Comparison of ENCODE assay signal across 18 cellular contexts in genomic region chr9:18493361-18494015, GRCh38. TPM values are rescaled to one million over a fixed set of nuclear protein-coding genes. Genes with fewer than 3 reads are reported as not detected.
DNase-seq lines count a peak whose midpoint lies in the region; ATAC-seq and TF ChIP-seq lines count a peak whose summit lies in the region.
"Had no signal": no experiment of that assay in that cellular context is flagged by ENCODE, and none has a peak within 500 bp of the region (broad histone marks: within the 10 kb centered on the region; RNA-seq: fewer than 3 reads in every experiment).

No MANE protein-coding gene starts in this region.

- no peaks in the 10 kb centered on the region for H3K27me3 ChIP-seq in tibial artery
- no peaks in the 10 kb centered on the region for H3K27me3 ChIP-seq in mesendoderm (ENCODE audit: insufficient read depth, low read length, poor library complexity)
- H3K27me3 ChIP-seq: upper lobe of left lung had no signal

- H3K36me3 Mint-ChIP-seq in activated naive CD4-positive, alpha-beta T cell treated with anti-CD3 and anti-CD28 coated beads, Interleukin-2, amount 50 U/mL, for 72 hours: no peaks in the 10 kb centered on the region

- H3K27ac Mint-ChIP-seq in activated naive CD4-positive, alpha-beta T cell treated with anti-CD3 and anti-CD28 coated beads, Interleukin-2, amount 50 U/mL, for 72 hours: no peak overlapping the region

- no peak overlapping the region for H4K5ac ChIP-seq in mesendoderm (ENCODE audit: low read length)

- H3K36me3 ChIP-seq in tibial artery: no peaks in the 10 kb centered on the region
- no peaks in the 10 kb centered on the region for H3K36me3 ChIP-seq in mesendoderm (ENCODE audit: control insufficient read depth, insufficient read depth, low read length)
- H3K36me3 ChIP-seq: upper lobe of left lung had no signal

- H3K23ac ChIP-seq in mesendoderm (ENCODE audit: low read length): no peak overlapping the region

- H2BK5ac ChIP-seq in mesendoderm (ENCODE audit: low read length): no peak overlapping the region

- no peaks in the 10 kb centered on the region for H3K9me3 ChIP-seq in tibial artery
- H3K9me3 ChIP-seq: Caco-2, upper lobe of left lung had no signal

- no CpG with 5 or more reads among the region's 3 CpGs for WGBS in mesendoderm (ENCODE audit: extremely low coverage, insufficient coverage, low lambda C conversion rate)

- H2AK5ac ChIP-seq in mesendoderm (ENCODE audit: low read length): no peak overlapping the region

- no peak overlapping the region for H2BK15ac ChIP-seq in mesendoderm (replicated peaks; ENCODE audit: low read depth)

- no peak for TF ChIP-seq CTCF in tibial artery (IDR thresholded peaks at IDR 0.05)

- DNase-seq in NCI-H748 (lab: John Stamatoyannopoulos, UW; ENCODE audit: unreplicated experiment): peak; percentile 20
- DNase-seq in NCI-H748 treated with DMSO at 0.1 percent for 48 hours (lab: John Stamatoyannopoulos, UW): no peak
- peak; percentile 57 for DNase-seq in fibroblast of peridontal ligament (ENCODE audit: extremely low read depth)
- DNase-seq in tibial artery: no peak
- no peak for DNase-seq in activated naive CD4-positive, alpha-beta T cell treated with anti-CD3 and anti-CD28 coated beads, Interleukin-2, amount 50 U/mL, for 72 hours (ENCODE audit: low spot score in 2 of 2)
- DNase-seq in NCI-H2196 (lab: John Stamatoyannopoulos, UW; ENCODE audit: unreplicated experiment): no peak
- DNase-seq in mesendoderm: no peak
- DNase-seq: ACHN; activated naive CD4-positive, alpha-beta T cell treated with anti-CD3 and anti-CD28 coated beads, Interleukin-2, amount 50 U/mL, for 16 hours; Caco-2; erythroblast; MM.1S; NCI-H526; occipital lobe; stimulated activated CD4-positive, alpha-beta T cell treated with anti-CD3 and anti-CD28 coated beads, Interleukin-15, amount 100 ng/mL, for 24 hours; upper lobe of left lung had no signal

- no peak overlapping the region for H3K18ac ChIP-seq in mesendoderm (ENCODE audit: low read length)

- no peak overlapping the region for H3K4ac ChIP-seq in mesendoderm (ENCODE audit: low read depth, low read length)

- H3K4me2 ChIP-seq in mesendoderm (ENCODE audit: low read length): no peak overlapping the region

- H3K79me2 ChIP-seq in mesendoderm (ENCODE audit: control insufficient read depth, insufficient read depth, low read length): no peaks in the 10 kb centered on the region

- H2BK120ac ChIP-seq in mesendoderm (ENCODE audit: low read depth, low read length): no peak overlapping the region

- no peaks in the 10 kb centered on the region for H3K79me1 ChIP-seq in mesendoderm (ENCODE audit: low read length)

- ATAC-seq in SK-N-SH treated with all-trans-retinoic acid at 6 μM for 48 hours: peak; percentile 22
- no peak for ATAC-seq in activated naive CD4-positive, alpha-beta T cell treated with anti-CD3 and anti-CD28 coated beads, Interleukin-2, amount 50 U/mL, for 72 hours

- no peak overlapping the region for H4K8ac ChIP-seq in mesendoderm (ENCODE audit: low read depth, low read length)

- intact Hi-C loops in tibial artery (cut with DNase I; ENCODE audit: low total_unique reads): no loop called here

- H3K56ac ChIP-seq in mesendoderm (ENCODE audit: low read length): no peak overlapping the region

- H3K4me3 ChIP-seq in tibial artery (no peak overlapping the region), mesendoderm (ENCODE audit: low read length) (no peak overlapping the region)
- H3K4me3 ChIP-seq: upper lobe of left lung had no signal

- H3K9me3 Mint-ChIP-seq in activated naive CD4-positive, alpha-beta T cell treated with anti-CD3 and anti-CD28 coated beads, Interleukin-2, amount 50 U/mL, for 72 hours: no peaks in the 10 kb centered on the region

- no peak overlapping the region for H3K9ac ChIP-seq in mesendoderm (ENCODE audit: low read length)

- H3K27ac ChIP-seq in tibial artery (peak overlapping the region; percentile 35 to 70), mesendoderm (ENCODE audit: low read depth, low read length) (no peak overlapping the region)
- H3K27ac ChIP-seq: upper lobe of left lung had no signal

- H3K4me1 ChIP-seq in tibial artery (peaks cover 0 to 42% (median 15%) of the 10 kb centered on the region in 4 donors), mesendoderm (ENCODE audit: control insufficient read depth, low read depth, low read length) (no peaks in the 10 kb centered on the region)
- H3K4me1 ChIP-seq: Caco-2, upper lobe of left lung had no signal

TF ChIP-seq in SK-N-SH treated with all-trans-retinoic acid at 6 μM for 48 hours, 23 proteins besides CTCF, POLR2A, EP300 and RAD21:
- TF ChIP-seq CSRNP3 (CRISPR knock-in tag; IDR thresholded peaks at IDR 0.05): no peak
- TF ChIP-seq PATZ1 (CRISPR knock-in tag; IDR thresholded peaks at IDR 0.05; ENCODE audit: borderline replicate concordance): no peak
- TF ChIP-seq ISL1 (CRISPR knock-in tag; IDR thresholded peaks at IDR 0.05): no peak

RNA-seq across cellular contexts. Expression of gene ADAMTSL1, which starts 19.5 kb away (rescaled TPM):
- not detected for total RNA-seq in activated naive CD4-positive, alpha-beta T cell treated with anti-CD3 and anti-CD28 coated beads, Interleukin-2, amount 50 U/mL, for 72 hours
- 0.56 TPM for polyA plus RNA-seq in mesendoderm (2013, experiment 1 of 2)
- 0.56 TPM for polyA plus RNA-seq in mesendoderm (2013, experiment 2 of 2)
- total RNA-seq: Caco-2, SK-MEL-5 had no signal

Comparison
In these comparisons a context has a peak if more than half of its experiments do, and no peak if none do; other contexts are left out.
1. DNase-seq: peak in NCI-H748 (single experiment) and fibroblast of peridontal ligament (single experiment); none in NCI-H748 treated with DMSO at 0.1 percent for 48 hours (single experiment), tibial artery (0 of 2), activated naive CD4-positive, alpha-beta T cell treated with anti-CD3 and anti-CD28 coated beads, Interleukin-2, amount 50 U/mL, for 72 hours (0 of 2), NCI-H2196 (single experiment) and mesendoderm (single experiment).